In the genomic region with DNA sequence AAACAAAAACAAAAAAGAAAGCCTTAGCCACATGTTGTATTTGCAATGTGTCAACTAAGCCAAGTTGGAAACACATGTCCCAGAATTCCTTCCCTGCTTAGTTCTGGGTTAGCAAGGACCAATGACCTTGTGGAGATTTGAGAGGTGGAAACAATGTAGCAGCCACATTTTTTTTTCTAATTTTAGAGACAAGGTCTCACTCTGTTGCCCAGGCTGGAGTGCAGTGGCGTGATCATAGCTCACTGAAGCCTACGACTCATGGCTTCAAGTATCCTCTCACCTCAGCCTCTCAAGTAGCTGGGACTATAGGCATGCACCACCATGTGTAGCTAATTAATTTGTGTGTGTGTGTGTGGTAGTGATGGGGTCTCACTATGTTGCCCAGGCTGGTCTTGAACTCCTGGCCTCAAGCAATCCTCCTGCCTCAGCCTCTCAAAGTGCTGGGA, we compare ENCODE assay signal across 1 cellular context.
TF ChIP-seq lines count a peak whose summit lies in the region.

No MANE protein-coding gene starts in this region.

TF ChIP-seq in HEK293, 187 proteins besides CTCF, POLR2A, EP300 and RAD21:
- TF ChIP-seq ZNF121 (tag by site-specific recombination; IDR thresholded peaks at IDR 0.05): peak; percentile 91
- TF ChIP-seq INSM2 (tag by site-specific recombination; IDR thresholded peaks at IDR 0.05): peak; percentile 53; the same call in 1 of the 2 replicates
- TF ChIP-seq OSR2 (tag by site-specific recombination; IDR thresholded peaks at IDR 0.05): peak; percentile 26; the same call in 1 of the 2 replicates
